ENCODE assay signal across 24 cellular contexts in genomic region chr18:55007582-55007981, GRCh38. TPM values are rescaled to one million over a fixed set of nuclear protein-coding genes. Genes with fewer than 3 reads are reported as not detected.
"Had no signal": no experiment of that assay in that cellular context is flagged by ENCODE, and none has a peak within 500 bp of the region (broad histone marks: within the 10 kb centered on the region; RNA-seq: fewer than 3 reads in every experiment).

No MANE protein-coding gene starts in this region.

- ATAC-seq: gastrocnemius medialis; left ventricle myocardium superior; lower lobe of right lung; natural killer cell treated with Interleukin-12 subunit alpha and Interleukin-12 subunit beta and Interleukin-15 and Interleukin-18, amount 100 ng/mL, for 72 hours; sciatic nerve; stimulated activated memory B cell treated with anti-CD40 and anti-IgM and Interleukin-4, amounts not matched to agents 10 μg/mL and 1 μg/mL and 100 μg/mL, for 72 hours; stimulated activated naive CD8-positive, alpha-beta T cell treated with anti-CD3 and anti-CD28 coated beads, Interleukin-15, Interleukin-2, amounts not matched to agents 100 U/mL and 50 U/mL, for 24 hours had no signal

- H3K9me3 ChIP-seq: gastrocnemius medialis, lower lobe of right lung, neutrophil, prostate gland, right atrium auricular region, spleen, thoracic aorta, tibial nerve, upper lobe of left lung had no signal

- H3K4me1 ChIP-seq: gastrocnemius medialis, lower lobe of right lung, parathyroid adenoma, prostate gland, right atrium auricular region, spleen, tibial nerve, upper lobe of left lung had no signal

- H3K27me3 ChIP-seq: gastrocnemius medialis, neutrophil, right atrium auricular region, spleen, tibial nerve, upper lobe of left lung had no signal

- H3K36me3 ChIP-seq: gastrocnemius medialis, lower lobe of right lung, neutrophil, prostate gland, right atrium auricular region, spleen, thoracic aorta, tibial nerve, upper lobe of left lung had no signal

- FAIRE-seq: keratinocyte, urothelium cell line had no signal

- DNase-seq: cortex of kidney; effector CD4-positive, alpha-beta T cell; gastrocnemius medialis; head of caudate nucleus; left ventricle myocardium superior; lower lobe of right lung; naive B cell; spleen; stimulated activated CD4-positive, alpha-beta T cell treated with anti-CD3 and anti-CD28 coated beads, Interleukin-4, amount 100 ng/mL, for 4 hours; stimulated activated naive CD8-positive, alpha-beta T cell treated with anti-CD3 and anti-CD28 coated beads, Interleukin-15, Interleukin-2, amounts not matched to agents 100 U/mL and 50 U/mL, for 24 hours; upper lobe of left lung had no signal

- H3K27ac ChIP-seq: gastrocnemius medialis, lower lobe of right lung, neutrophil, parathyroid adenoma, right atrium auricular region, spleen, thoracic aorta, tibial nerve, upper lobe of left lung had no signal

- H3K79me2 ChIP-seq: parathyroid adenoma had no signal

- H3K9ac ChIP-seq: parathyroid adenoma had no signal

- H3K4me3 ChIP-seq: gastrocnemius medialis, lower lobe of right lung, prostate gland, right atrium auricular region, spleen, thoracic aorta, tibial nerve, upper lobe of left lung had no signal

RNA-seq across cellular contexts. Expression of gene CCDC68, which starts 48.3 kb away (rescaled TPM):
- total RNA-seq: mononuclear cell, neural crest cell had no signal
